Comparison of ENCODE assay signal across 20 cellular contexts in the genomic region with DNA sequence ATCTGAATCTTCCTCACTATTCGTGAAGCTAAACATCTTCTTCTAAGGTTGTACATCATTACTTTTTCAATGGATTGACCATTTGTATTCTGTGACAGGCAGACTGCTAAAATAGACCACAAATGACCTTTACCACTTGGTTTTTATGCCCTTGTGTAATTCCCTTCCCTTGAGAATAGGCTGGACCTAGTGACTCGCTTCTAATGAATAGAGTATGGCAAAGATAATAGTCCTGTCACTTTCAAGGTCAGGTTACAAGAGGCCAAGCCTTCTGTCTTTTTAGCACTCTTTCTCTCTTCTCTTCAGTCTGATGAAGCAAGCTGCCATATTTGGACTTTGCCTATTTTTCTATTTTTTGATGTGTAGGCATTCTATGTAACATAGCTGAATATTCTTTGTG.
"Had no signal": no experiment of that assay in that cellular context is flagged by ENCODE, and none has a peak within 500 bp of the region (broad histone marks: within the 10 kb centered on the region; RNA-seq: fewer than 3 reads in every experiment).

No MANE protein-coding gene starts in this region.

- H3K36me3 Mint-ChIP-seq: activated CD8-positive, alpha-beta memory T cell treated with anti-CD3 and anti-CD28 coated beads, Interleukin-2, amount 10 ng/mL, durations not matched to agents 7 days and 5 days; activated naive CD8-positive, alpha-beta T cell had no signal

- DNase-seq: activated B cell treated with CpG ODN at 0.5 μM for 24 hours; activated CD4-positive, alpha-beta memory T cell treated with anti-CD3 and anti-CD28 coated beads, Interleukin-2, amount 10 ng/mL, durations not matched to agents 7 days and 5 days; activated CD4-positive, alpha-beta T cell treated with anti-CD3 and anti-CD28 coated beads for 48 hours; activated CD8-positive, alpha-beta memory T cell treated with anti-CD3 and anti-CD28 coated beads, Interleukin-2, amount 10 ng/mL, durations not matched to agents 7 days and 5 days; amygdala; caudate nucleus; hypothalamus; islet precursor cell; nephron progenitor cell; occipital lobe; right cardiac atrium; T-helper 9 cell; trophoblast cell had no signal

- H3K27me3 Mint-ChIP-seq: activated B cell treated with CpG ODN at 0.5 μM for 24 hours; activated CD4-positive, alpha-beta memory T cell treated with anti-CD3 and anti-CD28 coated beads, Interleukin-2, amount 10 ng/mL, durations not matched to agents 7 days and 5 days; activated CD8-positive, alpha-beta memory T cell treated with anti-CD3 and anti-CD28 coated beads, Interleukin-2, amount 10 ng/mL, durations not matched to agents 7 days and 5 days; stimulated activated naive CD8-positive, alpha-beta T cell treated with anti-CD3 and anti-CD28 coated beads, Interleukin-15, Interleukin-2, amounts not matched to agents 100 ng/mL and 50 ng/mL, for 24 hours had no signal

- H3K27ac Mint-ChIP-seq: activated B cell treated with CpG ODN at 0.5 μM for 24 hours; activated CD4-positive, alpha-beta memory T cell treated with anti-CD3 and anti-CD28 coated beads, Interleukin-2, amount 10 ng/mL, durations not matched to agents 7 days and 5 days; activated CD8-positive, alpha-beta memory T cell treated with anti-CD3 and anti-CD28 coated beads, Interleukin-2, amount 10 ng/mL, durations not matched to agents 7 days and 5 days; activated naive CD8-positive, alpha-beta T cell; endodermal cell; nephron progenitor cell; progenitor cell of endocrine pancreas; stimulated activated naive CD8-positive, alpha-beta T cell treated with anti-CD3 and anti-CD28 coated beads, Interleukin-15, Interleukin-2, amounts not matched to agents 100 ng/mL and 50 ng/mL, for 24 hours had no signal

- H3K9me3 Mint-ChIP-seq: activated B cell treated with CpG ODN at 0.5 μM for 24 hours had no signal

- ATAC-seq: activated CD8-positive, alpha-beta memory T cell treated with anti-CD3 and anti-CD28 coated beads, Interleukin-2, amount 10 ng/mL, durations not matched to agents 7 days and 5 days had no signal

- H3K36me3 ChIP-seq: vagina had no signal

- H3K27me3 ChIP-seq: vagina had no signal

- H3K4me3 ChIP-seq: skin epidermis, vagina had no signal

- H3K9me3 ChIP-seq: vagina had no signal

- H3K4me1 Mint-ChIP-seq: activated B cell treated with CpG ODN at 0.5 μM for 24 hours; activated CD4-positive, alpha-beta memory T cell treated with anti-CD3 and anti-CD28 coated beads, Interleukin-2, amount 10 ng/mL, durations not matched to agents 7 days and 5 days; activated CD8-positive, alpha-beta memory T cell treated with anti-CD3 and anti-CD28 coated beads, Interleukin-2, amount 10 ng/mL, durations not matched to agents 7 days and 5 days had no signal

- H3K27ac ChIP-seq: epithelial cell of prostate, skin epidermis, vagina had no signal

- H3K4me3 Mint-ChIP-seq: activated B cell treated with CpG ODN at 0.5 μM for 24 hours; activated CD4-positive, alpha-beta memory T cell treated with anti-CD3 and anti-CD28 coated beads, Interleukin-2, amount 10 ng/mL, durations not matched to agents 7 days and 5 days; activated CD8-positive, alpha-beta memory T cell treated with anti-CD3 and anti-CD28 coated beads, Interleukin-2, amount 10 ng/mL, durations not matched to agents 7 days and 5 days; activated naive CD8-positive, alpha-beta T cell; endodermal cell; nephron progenitor cell; stimulated activated naive CD8-positive, alpha-beta T cell treated with anti-CD3 and anti-CD28 coated beads, Interleukin-15, Interleukin-2, amounts not matched to agents 100 ng/mL and 50 ng/mL, for 24 hours had no signal
